In genomic region chr3:194661946-194662345, GRCh38 we compare ENCODE assay signal across 13 cellular contexts.
"Had no signal": no experiment of that assay in that cellular context is flagged by ENCODE, and none has a peak within 500 bp of the region (broad histone marks: within the 10 kb centered on the region; RNA-seq: fewer than 3 reads in every experiment).

No MANE protein-coding gene starts in this region.

- H3K27ac ChIP-seq: cardiac muscle cell, transverse colon, VCaP had no signal

- H3K27me3 Mint-ChIP-seq: activated CD4-positive, alpha-beta T cell treated with anti-CD3 and anti-CD28 coated beads for 36 hours; activated T-helper 17 cell treated with anti-CD3 and anti-CD28 coated beads, Interleukin-2, amount 50 U/mL, for 72 hours; naive B cell; stimulated activated memory B cell treated with anti-CD40 and anti-IgM and Interleukin-4, amounts not matched to agents 10 μg/mL and 1 μg/mL and 100 μg/mL, for 72 hours had no signal

- ATAC-seq: activated CD4-positive, alpha-beta T cell treated with anti-CD3 and anti-CD28 coated beads for 36 hours; activated T-helper 17 cell treated with anti-CD3 and anti-CD28 coated beads, Interleukin-2, amount 50 U/mL, for 72 hours; stimulated activated memory B cell treated with anti-CD40 and anti-IgM and Interleukin-4, amounts not matched to agents 10 μg/mL and 1 μg/mL and 100 μg/mL, for 72 hours had no signal

- H3K4me3 Mint-ChIP-seq: activated CD4-positive, alpha-beta T cell treated with anti-CD3 and anti-CD28 coated beads for 36 hours; activated naive CD4-positive, alpha-beta T cell treated with anti-CD3 and anti-CD28 coated beads for 36 hours; activated T-helper 17 cell treated with anti-CD3 and anti-CD28 coated beads, Interleukin-2, amount 50 U/mL, for 72 hours; naive B cell; stimulated activated memory B cell treated with anti-CD40 and anti-IgM and Interleukin-4, amounts not matched to agents 10 μg/mL and 1 μg/mL and 100 μg/mL, for 72 hours had no signal

- H3K9me3 Mint-ChIP-seq: activated naive CD4-positive, alpha-beta T cell treated with anti-CD3 and anti-CD28 coated beads for 36 hours; activated T-helper 17 cell treated with anti-CD3 and anti-CD28 coated beads, Interleukin-2, amount 50 U/mL, for 72 hours; naive B cell; stimulated activated memory B cell treated with anti-CD40 and anti-IgM and Interleukin-4, amounts not matched to agents 10 μg/mL and 1 μg/mL and 100 μg/mL, for 72 hours had no signal

- DNase-seq: activated CD4-positive, alpha-beta T cell treated with anti-CD3 and anti-CD28 coated beads for 36 hours; activated naive CD4-positive, alpha-beta T cell treated with anti-CD3 and anti-CD28 coated beads for 36 hours; hypothalamus; kidney glomerular epithelial cell; naive B cell; retina; small intestine; T1000; transverse colon had no signal

- H3K4me3 ChIP-seq: cardiac muscle cell, transverse colon had no signal

- H3K27ac Mint-ChIP-seq: activated CD4-positive, alpha-beta T cell treated with anti-CD3 and anti-CD28 coated beads for 36 hours; activated naive CD4-positive, alpha-beta T cell treated with anti-CD3 and anti-CD28 coated beads for 36 hours; activated T-helper 17 cell treated with anti-CD3 and anti-CD28 coated beads, Interleukin-2, amount 50 U/mL, for 72 hours; stimulated activated memory B cell treated with anti-CD40 and anti-IgM and Interleukin-4, amounts not matched to agents 10 μg/mL and 1 μg/mL and 100 μg/mL, for 72 hours had no signal

- H3K27me3 ChIP-seq: cardiac muscle cell, transverse colon had no signal

- H3K9me3 ChIP-seq: transverse colon had no signal
